In genomic region chr19:10751109-10751972, GRCh38 we compare ENCODE assay signal across 11 cellular contexts. TPM values are rescaled to one million over a fixed set of nuclear protein-coding genes. Genes with fewer than 3 reads are reported as not detected.
DNase-seq lines count a peak whose midpoint lies in the region; ATAC-seq, FAIRE-seq and TF ChIP-seq lines count a peak whose summit lies in the region.
"Had no signal": no experiment of that assay in that cellular context is flagged by ENCODE, and none has a peak within 500 bp of the region (broad histone marks: within the 10 kb centered on the region; RNA-seq: fewer than 3 reads in every experiment).

No MANE protein-coding gene starts in this region.

- POLR2A ChIA-PET in H1 (lab: Charles Lee; ENCODE audit: partially characterized antibody), result interaction anchor here (0.6 to 2.2 kb wide), 6 partner anchors 9 to 95 kb away, joined by 3 to 9 read pairs (median 4); partner anchors contain the start of gene DNM2

- H3K4ac ChIP-seq in H1 (replicated peaks; ENCODE audit: insufficient read length, low read depth, low read length), result no peak overlapping the region

- H3K27me3 Mint-ChIP-seq in stimulated activated naive CD8-positive, alpha-beta T cell treated with anti-CD3 and anti-CD28 coated beads, Interleukin-15, amount 100 ng/mL, for 72 hours, result no peaks in the 10 kb centered on the region
- no peaks in the 10 kb centered on the region for H3K27me3 Mint-ChIP-seq in naive B cell

- 86% methylated on average over 21 of the region's 21 CpGs; no CpG with 5 or more reads in 1 of the 2 experiments for WGBS in H1 (ENCODE audit: extremely low coverage in 1 of 2, insufficient coverage in 1 of 2, insufficient read length in 1 of 2, insufficient replicate concordance in 2 of 2, low coverage in 1 of 2, low lambda C conversion rate in 2 of 2, missing lambda C conversion rate in 1 of 2), 2 experiments

- CTCF ChIA-PET in H1 (lab: Charles Lee; ENCODE audit: partially characterized antibody), result interaction anchor here (0.5 to 1.7 kb wide), 7 partner anchors 16 to 170 kb away, joined by 3 to 4 read pairs (median 3); no protein-coding TSS in a partner anchor

- H2BK15ac ChIP-seq in H1 (ENCODE audit: low read length), result no peak overlapping the region

- peak; percentile 34 for DNase-seq in stimulated activated naive CD8-positive, alpha-beta T cell treated with anti-CD3 and anti-CD28 coated beads, Interleukin-15, Interleukin-2, amounts not matched to agents 100 U/mL and 50 U/mL, for 24 hours
- DNase-seq in stimulated activated naive CD8-positive, alpha-beta T cell treated with anti-CD3 and anti-CD28 coated beads, Interleukin-15, amount 100 ng/mL, for 72 hours, result no peak
- DNase-seq in H1 (ENCODE audit: low read depth in 1 of 2, low spot score in 2 of 2) (no peak), naive B cell (no peak), urothelium cell line (ENCODE audit: low spot score) (no peak), NCI-H526 treated with DMSO at 0.1 percent for 48 hours (lab: John Stamatoyannopoulos, UW) (no peak), NK-92 (lab: John Stamatoyannopoulos, UW; ENCODE audit: unreplicated experiment) (no peak)
- DNase-seq: DND-41, NCI-H2081 treated with DMSO at 0.1 percent for 48 hours had no signal

- no peak overlapping the region; the same call in 1 of the 2 replicates for H3K18ac ChIP-seq in H1 (ENCODE audit: extremely low read depth, low read length)

- peaks cover 21% of the 10 kb centered on the region for H3K79me1 ChIP-seq in H1 (ENCODE audit: low read depth, low read length)

- H3K4me2 ChIP-seq in H1 (ENCODE audit: insufficient read depth in 1 of 2, low read depth in 2 of 2, low read length in 2 of 2), result no peak overlapping the region

- H3K14ac ChIP-seq in H1 (ENCODE audit: insufficient read length), result no peak overlapping the region

- no peak overlapping the region for H3K4me3 Mint-ChIP-seq in stimulated activated naive CD8-positive, alpha-beta T cell treated with anti-CD3 and anti-CD28 coated beads, Interleukin-15, amount 100 ng/mL, for 72 hours
- H3K4me3 Mint-ChIP-seq in naive B cell, result peak overlapping the region in 5 of 8 donors; percentile 6 to 71 (median 50)

- H3K4me3 ChIP-seq in H1 (ENCODE audit: extremely low read depth in 1 of 4, insufficient read depth in 2 of 4, low read depth in 3 of 4, low read length in 4 of 4), result no peak overlapping the region
- H3K4me3 ChIP-seq: GM23248 had no signal

- H4K5ac ChIP-seq in H1 (ENCODE audit: insufficient read length, low read depth, low read length), result no peak overlapping the region

- H2BK5ac ChIP-seq in H1 (ENCODE audit: low read depth, low read length), result peak overlapping the region; percentile 18

- peaks cover 19 to 26% of the 10 kb centered on the region in 2 experiments for H4K20me1 ChIP-seq in H1 (replicated peaks in 1 of 2; ENCODE audit: control insufficient read depth in 1 of 2, insufficient read depth in 2 of 2, low read length in 2 of 2)

- no peak for TF ChIP-seq EP300 in H1 (IDR thresholded peaks at IDR 0.05; ENCODE audit: borderline replicate concordance in 1 of 2, low read depth in 2 of 2, low read length in 2 of 2)

- no peak for TF ChIP-seq RAD21 in H1 (IDR thresholded peaks at IDR 0.05 in 1 of 2, conservative IDR thresholded peaks at IDR 0.05 in 1 of 2; ENCODE audit: low read depth in 2 of 2, low read length in 2 of 2)

- no peak overlapping the region for H2BK20ac ChIP-seq in H1 (ENCODE audit: low read length)

- no peaks in the 10 kb centered on the region for H3K36me3 Mint-ChIP-seq in naive B cell

- no peak for FAIRE-seq in H1 (lab: Jason Lieb, UNC)
- no peak for FAIRE-seq in urothelium cell line (lab: Jason Lieb, UNC)

- H2AK5ac ChIP-seq in H1 (ENCODE audit: low read depth, low read length), result no peak overlapping the region

- H3K27me3 ChIP-seq in H1 (replicated peaks in 1 of 4; ENCODE audit: control insufficient read depth in 3 of 4, extremely low read depth in 1 of 4, insufficient read depth in 3 of 4, low read length in 3 of 4), result no peaks in the 10 kb centered on the region

- H2BK12ac ChIP-seq in H1 (ENCODE audit: low read depth, low read length), result peak overlapping the region; percentile 68; the same call in 1 of the 2 replicates

- H3K36me3 ChIP-seq in H1 (ENCODE audit: control insufficient read depth in 2 of 4, insufficient read depth in 4 of 4, low read length in 3 of 4), result no peaks in the 10 kb centered on the region

- H3K79me2 ChIP-seq in H1 (ENCODE audit: control insufficient read depth in 1 of 2, insufficient read depth in 2 of 2, low read length in 2 of 2), result peaks cover 0 to 67% of the 10 kb centered on the region in 2 experiments; a peak in 2 of 4 replicates

- no peak for TF ChIP-seq CTCF in H1 (IDR thresholded peaks at IDR 0.05; ENCODE audit: control extremely low read depth in 1 of 3, insufficient read depth in 1 of 3, low read depth in 1 of 3, low read length in 3 of 3)

- H4K8ac ChIP-seq in H1 (ENCODE audit: extremely low read depth, insufficient read depth, low read length), result peak overlapping the region; percentile 72; the same call in 1 of the 2 replicates

- H3K9me3 ChIP-seq in H1 (ENCODE audit: insufficient read depth in 2 of 2, low read depth in 1 of 2, low read length in 1 of 2), result no peaks in the 10 kb centered on the region

- no peaks in the 10 kb centered on the region for H3K9me3 Mint-ChIP-seq in stimulated activated naive CD8-positive, alpha-beta T cell treated with anti-CD3 and anti-CD28 coated beads, Interleukin-15, amount 100 ng/mL, for 72 hours
- no peaks in the 10 kb centered on the region for H3K9me3 Mint-ChIP-seq in naive B cell

- H3K4me1 Mint-ChIP-seq in stimulated activated naive CD8-positive, alpha-beta T cell treated with anti-CD3 and anti-CD28 coated beads, Interleukin-15, amount 100 ng/mL, for 72 hours, result peaks cover 98% of the 10 kb centered on the region
- H3K4me1 Mint-ChIP-seq in naive B cell, result peaks cover 62 to 96% (median 87%) of the 10 kb centered on the region in 3 donors

- H3K27ac Mint-ChIP-seq in stimulated activated naive CD8-positive, alpha-beta T cell treated with anti-CD3 and anti-CD28 coated beads, Interleukin-15, amount 100 ng/mL, for 72 hours, result no peak overlapping the region
- H3K27ac Mint-ChIP-seq in naive B cell, result peak overlapping the region in 5 of 6 donors; percentile 74 to 97 (median 93)

- H3K9ac ChIP-seq in H1 (replicated peaks in 1 of 4; ENCODE audit: extremely low read depth in 1 of 4, low read depth in 3 of 4, low read length in 3 of 4), result no peak overlapping the region; a peak in 1 of 7 replicates
- H3K9ac ChIP-seq: GM23248 had no signal

- peak; percentile 55 for ATAC-seq in stimulated activated naive CD8-positive, alpha-beta T cell treated with anti-CD3 and anti-CD28 coated beads, Interleukin-15, Interleukin-2, amounts not matched to agents 100 U/mL and 50 U/mL, for 24 hours
- ATAC-seq in stimulated activated naive CD8-positive, alpha-beta T cell treated with anti-CD3 and anti-CD28 coated beads, Interleukin-15, amount 100 ng/mL, for 72 hours, result no peak
- ATAC-seq in naive B cell (ENCODE audit: low read depth in 2 of 2) (no peak), GM21619 (IDR thresholded peaks at IDR 0.05; ENCODE audit: unreplicated experiment) (no peak)

- H3K56ac ChIP-seq in H1 (replicated peaks; ENCODE audit: insufficient read length, low read depth, low read length), result no peak overlapping the region

- H3K27ac ChIP-seq in H1 (ENCODE audit: low read depth, low read length), result no peak overlapping the region
- H3K27ac ChIP-seq: GM23248 had no signal

- no peaks in the 10 kb centered on the region; the same call in 1 of the 2 replicates for H3K23me2 ChIP-seq in H1 (ENCODE audit: low read depth, low read length)

- H3K4me1 ChIP-seq in H1 (replicated peaks in 1 of 4; ENCODE audit: control insufficient read depth in 3 of 4, insufficient read depth in 4 of 4, low read length in 3 of 4), result peaks cover 0 to 17% (median 4%) of the 10 kb centered on the region in 4 experiments; a peak in 5 of 7 replicates

- TF ChIP-seq POLR2A in H1 (IDR thresholded peaks at IDR 0.05; ENCODE audit: control extremely low read depth in 1 of 2, low read depth in 2 of 2, low read length in 2 of 2), result no peak

- no peak overlapping the region for H2BK120ac ChIP-seq in H1 (replicated peaks; ENCODE audit: low read depth, low read length)

- H4K91ac ChIP-seq in H1 (replicated peaks; ENCODE audit: insufficient read length, low read length), result no peak overlapping the region

- no peak overlapping the region for H3K23ac ChIP-seq in H1 (ENCODE audit: insufficient read length)

- no peak overlapping the region for H2AFZ ChIP-seq in H1 (ENCODE audit: low read length)
- H2AFZ ChIP-seq: GM23248 had no signal

TF ChIP-seq in H1, 55 proteins besides CTCF, POLR2A, EP300 and RAD21:
- peak; percentile 85; the same call in 1 of the 2 replicates for TF ChIP-seq KDM1A (IDR thresholded peaks at IDR 0.05; ENCODE audit: borderline replicate concordance, low read length)
- no peak for TF ChIP-seq KDM5A (IDR thresholded peaks at IDR 0.05; ENCODE audit: low read length)
- no peak for TF ChIP-seq JUN (IDR thresholded peaks at IDR 0.05; ENCODE audit: low read depth, low read length)

RNA-seq across cellular contexts. Expression of gene DNM2, which starts 33.5 kb away (rescaled TPM):
- 120 TPM in 2 replicates for total RNA-seq in H1 (2021; fragmentation: NEBNext Ultra II Directional; extraction: Animal tissue kit (Norgen Biotek cat#: 25700))
- polyA plus RNA-seq in H1 (2011; rRNA removed) (61.9 and 83.4 TPM in 2 replicates), naive B cell (ENCODE audit: low read depth in 6 of 6) (100 to 1,000 TPM in 1 of 6 donors, 10 to 100 TPM in 5; 53.6 to 111 (median 63.0) TPM)
- polyA plus RNA-seq in H1 (2011; cell fraction: cytosol; rRNA removed), result 67.2 TPM
- polyA plus RNA-seq in H1 (2011; cell fraction: nucleus; rRNA removed), result 179 TPM
- 78.8 to 103 TPM (median 98.1 TPM) in 4 replicates for polyA plus RNA-seq in H1 (2012, experiment 1 of 2)
- polyA plus RNA-seq in H1 (2012, experiment 2 of 2), result 90.9 TPM
- 65.5 TPM for polyA plus RNA-seq in H1 (2013, experiment 1 of 2)
- 58.4 TPM for polyA plus RNA-seq in H1 (2013, experiment 2 of 2)
- polyA minus RNA-seq in H1 (2011; rRNA and poly(A)+ RNA removed), result 131 and 151 TPM in 2 replicates
- polyA minus RNA-seq in H1 (2011; cell fraction: cytosol; rRNA and poly(A)+ RNA removed), result 66.2 TPM
- 116 TPM for polyA minus RNA-seq in H1 (2011; cell fraction: nucleus; rRNA and poly(A)+ RNA removed)

RNA-seq across cellular contexts. Expression of gene QTRT1, which starts 50.1 kb away (rescaled TPM):
- total RNA-seq in H1 (2021; fragmentation: NEBNext Ultra II Directional; extraction: Animal tissue kit (Norgen Biotek cat#: 25700)), result 61.1 and 61.6 TPM in 2 replicates
- polyA plus RNA-seq in H1 (2011; rRNA removed), result 94.2 and 126 TPM in 2 replicates
- 106 TPM for polyA plus RNA-seq in H1 (2011; cell fraction: cytosol; rRNA removed)
- polyA plus RNA-seq in H1 (2011; cell fraction: nucleus; rRNA removed), result 245 TPM
- 59.3 to 105 TPM (median 99.7 TPM) in 4 replicates for polyA plus RNA-seq in H1 (2012, experiment 1 of 2)
- 74.3 TPM for polyA plus RNA-seq in H1 (2012, experiment 2 of 2)
- polyA plus RNA-seq in H1 (2013, experiment 1 of 2), result 33.7 TPM
- 31.1 TPM for polyA plus RNA-seq in H1 (2013, experiment 2 of 2)
- 24.7 and 28.9 TPM in 2 replicates for polyA minus RNA-seq in H1 (2011; rRNA and poly(A)+ RNA removed)
- 20.5 TPM for polyA minus RNA-seq in H1 (2011; cell fraction: cytosol; rRNA and poly(A)+ RNA removed)
- polyA minus RNA-seq in H1 (2011; cell fraction: nucleus; rRNA and poly(A)+ RNA removed), result 38.8 TPM
- polyA plus RNA-seq in naive B cell (ENCODE audit: low read depth in 6 of 6), result 10 to 100 TPM; 39.0 to 82.5 (median 46.2) TPM

Comparison
In these comparisons a context has a peak if more than half of its experiments do, and no peak if none do; other contexts are left out.
1. H3K27ac Mint-ChIP-seq: peak in naive B cell (5 of 6); none in stimulated activated naive CD8-positive, alpha-beta T cell treated with anti-CD3 and anti-CD28 coated beads, Interleukin-15, amount 100 ng/mL, for 72 hours (0 of 2).
2. H3K4me3 Mint-ChIP-seq: peak in naive B cell (5 of 8); none in stimulated activated naive CD8-positive, alpha-beta T cell treated with anti-CD3 and anti-CD28 coated beads, Interleukin-15, amount 100 ng/mL, for 72 hours (0 of 2).